1 cellular context compared by ENCODE assay signal in genomic region chr4:6699903-6700302, GRCh38.
A peak's percentile ranks its signal among the peaks of the same experiment; 100 is the strongest.
TF ChIP-seq lines count a peak whose summit lies in the region.

No MANE protein-coding gene starts in this region.

TF ChIP-seq in K562, 482 proteins besides CTCF, POLR2A, EP300 and RAD21:
- TF ChIP-seq TAF7 (tag; IDR thresholded peaks at IDR 0.05) = no peak
- TF ChIP-seq MCM5 (IDR thresholded peaks at IDR 0.05; ENCODE audit: low read depth) = no peak
- TF ChIP-seq ZC3H8 (IDR thresholded peaks at IDR 0.05) = no peak
- TF ChIP-seq ZNF121 (CRISPR knock-in tag; conservative IDR thresholded peaks at IDR 0.05) = peak; percentile 96
- peak; percentile 4 for TF ChIP-seq RBM25 (IDR thresholded peaks at IDR 0.05; ENCODE audit: low read depth, low read length, severe bottlenecking)
- peak; percentile 56; the same call in 1 of the 2 replicates for TF ChIP-seq BCOR (IDR thresholded peaks at IDR 0.05)
